ENCODE assay signal across 22 cellular contexts in genomic region chr6:142888461-142888860, GRCh38. TPM values are rescaled to one million over a fixed set of nuclear protein-coding genes. Genes with fewer than 3 reads are reported as not detected.
DNase-seq lines count a peak whose midpoint lies in the region; ATAC-seq lines count a peak whose summit lies in the region.
"Had no signal": no experiment of that assay in that cellular context is flagged by ENCODE, and none has a peak within 500 bp of the region (broad histone marks: within the 10 kb centered on the region; RNA-seq: fewer than 3 reads in every experiment).

No MANE protein-coding gene starts in this region.

- H3K9me3 Mint-ChIP-seq in activated T-cell treated with anti-CD3 and anti-CD28 coated beads, Interleukin-2, amount 50 U/mL, for 24 hours: peaks cover 4% of the 10 kb centered on the region
- H3K9me3 Mint-ChIP-seq in IgD-negative memory B cell: no peaks in the 10 kb centered on the region
- peaks cover 5% of the 10 kb centered on the region for H3K9me3 Mint-ChIP-seq in activated naive CD8-positive, alpha-beta T cell treated with anti-CD3 and anti-CD28 coated beads for 36 hours
- no peaks in the 10 kb centered on the region for H3K9me3 Mint-ChIP-seq in stimulated activated effector memory CD8-positive, alpha-beta T cell treated with anti-CD3 and anti-CD28 coated beads, Interleukin-12 subunit alpha, Interleukin-12 subunit beta, amount 100 ng/mL, for 72 hours
- H3K9me3 Mint-ChIP-seq: CD14-positive monocyte had no signal

- H3K4me3 Mint-ChIP-seq in activated T-cell treated with anti-CD3 and anti-CD28 coated beads, Interleukin-2, amount 50 U/mL, for 24 hours: no peak overlapping the region
- peak overlapping the region in 2 of 4 donors; percentile 25 to 36 for H3K4me3 Mint-ChIP-seq in IgD-negative memory B cell
- H3K4me3 Mint-ChIP-seq in activated naive CD8-positive, alpha-beta T cell treated with anti-CD3 and anti-CD28 coated beads for 36 hours: no peak overlapping the region
- no peak overlapping the region for H3K4me3 Mint-ChIP-seq in stimulated activated effector memory CD8-positive, alpha-beta T cell treated with anti-CD3 and anti-CD28 coated beads, Interleukin-12 subunit alpha, Interleukin-12 subunit beta, amount 100 ng/mL, for 72 hours
- H3K4me3 Mint-ChIP-seq: CD14-positive monocyte had no signal

- H3K27me3 Mint-ChIP-seq in activated T-cell treated with anti-CD3 and anti-CD28 coated beads, Interleukin-2, amount 50 U/mL, for 24 hours: no peaks in the 10 kb centered on the region
- no peaks in the 10 kb centered on the region for H3K27me3 Mint-ChIP-seq in IgD-negative memory B cell
- no peaks in the 10 kb centered on the region for H3K27me3 Mint-ChIP-seq in activated naive CD8-positive, alpha-beta T cell treated with anti-CD3 and anti-CD28 coated beads for 36 hours

- ATAC-seq in stimulated activated effector memory CD8-positive, alpha-beta T cell treated with anti-CD3 and anti-CD28 coated beads, Interleukin-12 subunit alpha, Interleukin-12 subunit beta, amount 100 ng/mL, for 72 hours: no peak
- ATAC-seq in GM19351 (IDR thresholded peaks at IDR 0.05; ENCODE audit: unreplicated experiment): no peak
- ATAC-seq: heart left ventricle, Panc1, pancreas, right lobe of liver had no signal

- H3K36me3 Mint-ChIP-seq in activated T-cell treated with anti-CD3 and anti-CD28 coated beads, Interleukin-2, amount 50 U/mL, for 24 hours (ENCODE audit: low read depth): peaks cover 43% of the 10 kb centered on the region
- peaks cover 3% of the 10 kb centered on the region for H3K36me3 Mint-ChIP-seq in IgD-negative memory B cell
- H3K36me3 Mint-ChIP-seq in activated naive CD8-positive, alpha-beta T cell treated with anti-CD3 and anti-CD28 coated beads for 36 hours: peaks cover 39% of the 10 kb centered on the region
- H3K36me3 Mint-ChIP-seq in stimulated activated effector memory CD8-positive, alpha-beta T cell treated with anti-CD3 and anti-CD28 coated beads, Interleukin-12 subunit alpha, Interleukin-12 subunit beta, amount 100 ng/mL, for 72 hours: peaks cover 18% of the 10 kb centered on the region
- H3K36me3 Mint-ChIP-seq: CD14-positive monocyte had no signal

- no peaks in the 10 kb centered on the region for H3K36me3 ChIP-seq in H7 (replicated peaks; ENCODE audit: control insufficient read depth, insufficient read depth, low read length)
- H3K36me3 ChIP-seq: HAP-1, heart left ventricle, MG63, pancreas, right lobe of liver had no signal

- H3K27ac Mint-ChIP-seq in activated T-cell treated with anti-CD3 and anti-CD28 coated beads, Interleukin-2, amount 50 U/mL, for 24 hours: peak overlapping the region; percentile 100
- peak overlapping the region in 2 of 3 donors; percentile 33 to 61 for H3K27ac Mint-ChIP-seq in IgD-negative memory B cell
- H3K27ac Mint-ChIP-seq in activated naive CD8-positive, alpha-beta T cell treated with anti-CD3 and anti-CD28 coated beads for 36 hours: peak overlapping the region; percentile 95
- H3K27ac Mint-ChIP-seq in stimulated activated effector memory CD8-positive, alpha-beta T cell treated with anti-CD3 and anti-CD28 coated beads, Interleukin-12 subunit alpha, Interleukin-12 subunit beta, amount 100 ng/mL, for 72 hours: peak overlapping the region; percentile 13
- H3K27ac Mint-ChIP-seq: CD14-positive monocyte had no signal

- no peaks in the 10 kb centered on the region for H3K27me3 ChIP-seq in H7 (ENCODE audit: control insufficient read depth, insufficient read depth, low read length)
- H3K27me3 ChIP-seq: heart left ventricle, MG63, pancreas, right lobe of liver had no signal

- no peak overlapping the region for H3K4me3 ChIP-seq in H7 (ENCODE audit: insufficient read depth, low read depth, low read length)
- H3K4me3 ChIP-seq: HAP-1, heart left ventricle, MG63, pancreas, right lobe of liver had no signal

- DNase-seq in activated T-cell treated with anti-CD3 and anti-CD28 coated beads, Interleukin-2, amount 50 U/mL, for 24 hours: no peak
- DNase-seq in activated T-cell treated with anti-CD3 and anti-CD28 coated beads, Interleukin-2, amount 50 U/mL, for 1 hour: no peak
- DNase-seq in activated naive CD8-positive, alpha-beta T cell treated with anti-CD3 and anti-CD28 coated beads for 36 hours: no peak
- DNase-seq in stimulated activated effector memory CD8-positive, alpha-beta T cell treated with anti-CD3 and anti-CD28 coated beads, Interleukin-12 subunit alpha, Interleukin-12 subunit beta, amount 100 ng/mL, for 72 hours (ENCODE audit: low spot score in 2 of 2): no peak
- no peak for DNase-seq in H7
- DNase-seq in effector CD8-positive, alpha-beta T cell (lab: John Stamatoyannopoulos, UW): no peak
- DNase-seq: aorta, caudate nucleus, DMS53, GF-D8, heart left ventricle, mesendoderm, MG63, NCI-H1436, NCI-H524, pancreas, right lobe of liver had no signal

- H3K4me1 Mint-ChIP-seq in activated T-cell treated with anti-CD3 and anti-CD28 coated beads, Interleukin-2, amount 50 U/mL, for 24 hours (ENCODE audit: low read depth): peaks cover 94% of the 10 kb centered on the region
- H3K4me1 Mint-ChIP-seq in IgD-negative memory B cell: peaks cover 44 to 63% (median 46%) of the 10 kb centered on the region in 3 donors
- peaks cover 76% of the 10 kb centered on the region for H3K4me1 Mint-ChIP-seq in activated naive CD8-positive, alpha-beta T cell treated with anti-CD3 and anti-CD28 coated beads for 36 hours
- H3K4me1 Mint-ChIP-seq in stimulated activated effector memory CD8-positive, alpha-beta T cell treated with anti-CD3 and anti-CD28 coated beads, Interleukin-12 subunit alpha, Interleukin-12 subunit beta, amount 100 ng/mL, for 72 hours: peaks cover 74% of the 10 kb centered on the region

RNA-seq across cellular contexts. Expression of gene HIVEP2, which starts 56.5 kb away (rescaled TPM):
- polyA plus RNA-seq in IgD-negative memory B cell: 5.9 TPM
- total RNA-seq in activated naive CD8-positive, alpha-beta T cell treated with anti-CD3 and anti-CD28 coated beads for 36 hours: 10 to 100 TPM; 27.1 to 28.8 TPM
- total RNA-seq in H7 (2014; rRNA removed; shearing (Covaris generic)): 4.1 and 6.5 TPM in 2 replicates

Comparison
In these comparisons a context has a peak if more than half of its experiments do, and no peak if none do; other contexts are left out.
1. H3K27ac Mint-ChIP-seq: peak in every context shown above with its lines; median percentile 100 in activated T-cell treated with anti-CD3 and anti-CD28 coated beads, Interleukin-2, amount 50 U/mL, for 24 hours; 95 in activated naive CD8-positive, alpha-beta T cell treated with anti-CD3 and anti-CD28 coated beads for 36 hours; 47 in IgD-negative memory B cell; 13 in stimulated activated effector memory CD8-positive, alpha-beta T cell treated with anti-CD3 and anti-CD28 coated beads, Interleukin-12 subunit alpha, Interleukin-12 subunit beta, amount 100 ng/mL, for 72 hours.